In genomic region chr10:75632750-75633462, GRCh38 we compare ENCODE assay signal across 1 cellular context.
TF ChIP-seq lines count a peak whose summit lies in the region.

No MANE protein-coding gene starts in this region.

TF ChIP-seq in HEK293, 187 proteins besides CTCF, POLR2A, EP300 and RAD21 (continued from another document):
- TF ChIP-seq ZNF645 (tag by site-specific recombination; IDR thresholded peaks at IDR 0.05) (no peak), KLF17 (tag by site-specific recombination; IDR thresholded peaks at IDR 0.05) (0 out of 2 replicates have a peak, but pooled peaks have one; percentile 28), REST (tag by site-specific recombination; IDR thresholded peaks at IDR 0.05) (no peak), SP7 (tag by site-specific recombination; IDR thresholded peaks at IDR 0.05) (no peak), ZNF114 (tag by site-specific recombination; IDR thresholded peaks at IDR 0.05) (no peak), ZSCAN30 (tag by site-specific recombination; IDR thresholded peaks at IDR 0.05) (no peak)
